8 cellular contexts compared by ENCODE assay signal in the genomic region with DNA sequence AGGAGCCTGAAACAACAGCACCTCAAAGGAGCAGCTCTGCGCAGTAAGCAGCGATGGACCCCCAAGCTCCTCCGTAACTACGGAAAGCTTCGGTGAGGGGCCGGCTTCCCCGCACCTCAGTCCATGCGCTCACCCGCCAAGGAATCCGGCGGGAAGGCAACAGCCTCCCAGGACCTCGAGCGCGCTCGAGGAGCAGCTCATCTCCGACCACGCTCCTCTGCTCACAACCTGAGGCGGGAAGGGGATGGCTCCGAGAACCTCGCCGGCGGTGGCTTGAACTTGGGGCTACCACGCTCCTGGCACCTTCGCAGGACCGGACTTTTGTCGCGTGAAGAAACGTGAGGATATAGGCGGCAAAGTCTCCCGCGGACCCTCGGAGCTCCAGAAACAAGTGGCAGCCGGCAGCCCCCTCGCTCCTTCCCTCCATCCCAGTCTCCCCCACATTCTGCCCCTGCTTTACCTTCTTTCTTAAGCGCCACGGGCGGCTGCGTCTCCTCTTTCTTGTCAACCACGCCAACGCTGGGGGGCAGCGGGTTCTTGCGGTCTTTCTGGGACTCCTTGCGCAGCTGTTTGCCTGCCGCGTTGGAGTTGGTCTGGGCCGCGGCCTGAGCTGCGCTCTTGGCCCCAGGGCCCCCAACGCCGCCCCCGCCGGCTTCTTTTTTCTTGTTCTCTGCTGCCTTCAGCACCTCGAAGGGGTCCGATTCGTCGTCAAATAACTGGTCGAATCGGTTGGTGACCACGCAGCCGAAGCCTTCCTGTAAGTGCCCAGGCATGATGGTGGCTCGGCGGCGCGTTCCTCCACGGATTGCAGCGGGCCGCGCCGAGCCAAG. TPM values are rescaled to one million over a fixed set of nuclear protein-coding genes. Genes with fewer than 3 reads are reported as not detected.
DNase-seq lines count a peak whose midpoint lies in the region; ATAC-seq and TF ChIP-seq lines count a peak whose summit lies in the region.

No MANE protein-coding gene starts in this region.

- peak overlapping the region; percentile 100 for H3K27ac Mint-ChIP-seq in nephron progenitor cell

- peaks cover 4% of the 10 kb centered on the region for H3K27me3 Mint-ChIP-seq in nephron progenitor cell (ENCODE audit: low read depth, poor library complexity)

- TF ChIP-seq CTCF in C4-2B (conservative IDR thresholded peaks at IDR 0.05), result no peak
- no peak for TF ChIP-seq CTCF in esophagus squamous epithelium (IDR thresholded peaks at IDR 0.05)
- no peak for TF ChIP-seq CTCF in nephron progenitor cell (IDR thresholded peaks at IDR 0.05)

- no peak for DNase-seq in Jurkat, Clone E6-1 (ENCODE audit: low read depth, low spot score)
- DNase-seq in activated CD8-positive, alpha-beta memory T cell treated with anti-CD3 and anti-CD28 coated beads for 48 hours (ENCODE audit: low read depth in 2 of 3, low spot score in 2 of 3), result peak in 2 of 3 experiments; percentile 21 to 29
- no peak for DNase-seq in esophagus squamous epithelium (lab: John Stamatoyannopoulos, UW)
- DNase-seq in nephron progenitor cell, result peak; percentile 36
- no peak for DNase-seq in HuH-7.5 (ENCODE audit: low spot score)

- H3K4me3 Mint-ChIP-seq in nephron progenitor cell, result peak overlapping the region; percentile 100

- intact Hi-C loops in esophagus squamous epithelium (cut with DNase I), result loop anchor here (10.0 kb wide), 1 partner anchor 65 kb away; no protein-coding TSS in a partner anchor

- peak overlapping the region; percentile 85 for H3K4me3 ChIP-seq in Jurkat, Clone E6-1 (ENCODE audit: low read length)
- H3K4me3 ChIP-seq in esophagus squamous epithelium, result peak overlapping the region; percentile 73 to 94 (median 84)

- H3K27ac ChIP-seq in C4-2B (peak overlapping the region; percentile 92), esophagus squamous epithelium (peak overlapping the region; percentile 94 to 99 (median 96)), temporal lobe (ENCODE audit: low read depth, low read length) (peak overlapping the region; percentile 1)

- H3K9me3 ChIP-seq in esophagus squamous epithelium, result no peaks in the 10 kb centered on the region

- no peak for TF ChIP-seq POLR2A in esophagus squamous epithelium (IDR thresholded peaks at IDR 0.05)

- H3K4me1 ChIP-seq in esophagus squamous epithelium, result peaks cover 6 to 69% (median 36%) of the 10 kb centered on the region in 3 donors

- WGBS in esophagus squamous epithelium, 2 donors, result 1% methylated on average over 16 to 45 of the region's 69 CpGs

- H3K36me3 ChIP-seq in esophagus squamous epithelium, result peaks cover 0 to 16% (median 11%) of the 10 kb centered on the region in 3 donors

- H3K27me3 ChIP-seq in esophagus squamous epithelium, result no peaks in the 10 kb centered on the region

- peaks cover 40% of the 10 kb centered on the region for H3K36me3 Mint-ChIP-seq in nephron progenitor cell (ENCODE audit: low read depth)

- H3K9me3 Mint-ChIP-seq in nephron progenitor cell, result no peaks in the 10 kb centered on the region

- H3K4me1 Mint-ChIP-seq in nephron progenitor cell, result peaks cover 49% of the 10 kb centered on the region

- ATAC-seq in GM21423 (IDR thresholded peaks at IDR 0.05; ENCODE audit: unreplicated experiment), result peak; percentile 1

RNA-seq across cellular contexts. Expression of a gene that starts 0.5 kb away (rescaled TPM):
- 357 TPM for polyA plus RNA-seq in Jurkat, Clone E6-1 (2012; ENCODE audit: insufficient read depth, insufficient read length)
- total RNA-seq in esophagus squamous epithelium (100 to 1,000 TPM; 282 to 394 (median 357) TPM), temporal lobe (136 TPM)

Comparison
In these comparisons a context has a peak if more than half of its experiments do, and no peak if none do; other contexts are left out.
1. H3K27ac ChIP-seq: peak in every context shown above with its lines; median percentile 96 in esophagus squamous epithelium; 92 in C4-2B; 1 in temporal lobe.
2. DNase-seq: peak in activated CD8-positive, alpha-beta memory T cell treated with anti-CD3 and anti-CD28 coated beads for 48 hours (2 of 3) and nephron progenitor cell (single experiment); none in Jurkat, Clone E6-1 (single experiment), esophagus squamous epithelium (single experiment) and HuH-7.5 (single experiment).